14 cellular contexts compared by ENCODE assay signal in the genomic region with DNA sequence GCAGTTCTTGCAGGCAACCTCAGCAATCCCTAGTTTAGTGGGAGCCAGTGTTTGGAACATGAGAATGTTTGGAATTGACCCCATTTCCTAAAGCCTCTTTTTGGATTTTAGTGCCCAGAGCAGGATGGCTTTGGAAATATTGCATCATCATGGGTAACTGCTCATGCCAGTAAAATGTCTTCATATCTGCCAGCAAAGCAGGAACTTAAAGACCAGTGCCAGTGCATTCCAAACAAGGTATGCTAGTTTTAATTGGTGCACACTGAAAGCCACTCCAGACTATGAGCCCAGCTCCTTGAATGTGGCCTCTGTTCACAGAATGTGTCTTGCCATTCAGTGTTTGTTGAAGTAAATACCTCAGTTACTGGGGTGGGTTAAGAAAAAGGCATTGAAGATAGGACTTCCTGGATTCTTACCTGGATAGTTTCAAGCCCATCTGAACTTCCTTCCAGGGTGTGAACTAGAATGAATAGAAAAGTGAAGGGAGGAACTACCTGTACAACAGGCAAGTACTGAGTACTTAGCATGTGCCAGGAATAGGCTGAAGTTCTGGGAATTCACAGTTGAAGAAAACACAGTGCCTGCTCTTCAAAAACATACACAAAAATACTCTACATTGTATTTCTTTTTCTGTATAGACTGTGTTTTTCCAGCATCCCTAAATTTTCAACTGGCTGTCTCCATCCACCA.
DNase-seq lines count a peak whose midpoint lies in the region; ATAC-seq and TF ChIP-seq lines count a peak whose summit lies in the region.
"Had no signal": no experiment of that assay in that cellular context is flagged by ENCODE, and none has a peak within 500 bp of the region (broad histone marks: within the 10 kb centered on the region; RNA-seq: fewer than 3 reads in every experiment).

No MANE protein-coding gene starts in this region.

- H3K27me3 ChIP-seq in GM23248 (replicated peaks; ENCODE audit: insufficient read depth) (no peaks in the 10 kb centered on the region), cardiac muscle cell (no peaks in the 10 kb centered on the region)

- H2AFZ ChIP-seq in GM23248 (no peak overlapping the region), OCI-LY7 (ENCODE audit: low read length) (no peak overlapping the region)

- H4K20me1 ChIP-seq in GM23248 (ENCODE audit: insufficient read depth), result no peaks in the 10 kb centered on the region
- no peaks in the 10 kb centered on the region for H4K20me1 ChIP-seq in OCI-LY7 (ENCODE audit: insufficient read depth, low read length)

- intact Hi-C loops in OCI-LY7 (cut with micrococcal nuclease; ENCODE audit: unreplicated experiment), result no loop called here

- no peak overlapping the region for H3K4me3 ChIP-seq in GM23248
- H3K4me3 ChIP-seq in cardiac muscle cell, result no peak overlapping the region
- no peak overlapping the region for H3K4me3 ChIP-seq in retinal pigment epithelial cell (ENCODE audit: low read length)
- no peak overlapping the region for H3K4me3 ChIP-seq in OCI-LY7 (ENCODE audit: low read depth, low read length, poor library complexity, severe bottlenecking)
- H3K4me3 ChIP-seq: mucosa of descending colon had no signal

- H3K9ac ChIP-seq in GM23248, result no peak overlapping the region

- H3F3A ChIP-seq in GM23248 (ENCODE audit: insufficient read depth), result no peaks in the 10 kb centered on the region

- H3K79me2 ChIP-seq in GM23248 (ENCODE audit: insufficient read depth), result no peaks in the 10 kb centered on the region
- H3K79me2 ChIP-seq in OCI-LY7 (ENCODE audit: insufficient read depth, low read depth, low read length), result no peaks in the 10 kb centered on the region

- POLR2A ChIA-PET in OCI-LY7 (lab: Charles Lee), result no interaction called here

- DNase-seq in GM23248, result peak; percentile 53
- DNase-seq in astrocyte of the hippocampus (ENCODE audit: low read depth, low spot score), result peak; percentile 76
- peak; percentile 3 to 15 for DNase-seq in cardiac muscle cell (ENCODE audit: low read depth in 1 of 2, low spot score in 1 of 2)
- DNase-seq in retinal pigment epithelial cell (ENCODE audit: low read depth), result peak; percentile 75
- DNase-seq in OCI-LY7 (ENCODE audit: low spot score), result no peak
- DNase-seq in NCI-H226, result no peak
- no peak for DNase-seq in NCI-H2196 treated with DMSO at 0.1 percent for 48 hours (lab: John Stamatoyannopoulos, UW; ENCODE audit: unreplicated experiment)
- DNase-seq: activated CD4-positive, alpha-beta T cell treated with anti-CD3 and anti-CD28 coated beads for 1 hour; activated T-cell treated with anti-CD3 and anti-CD28 coated beads, Interleukin-2, amount 50 U/mL, for 4 hours; CD8-positive, alpha-beta memory T cell; Karpas-422; mucosa of descending colon; stimulated activated naive CD8-positive, alpha-beta T cell treated with anti-CD3 and anti-CD28 coated beads, Interleukin-15, amount 100 ng/mL, for 72 hours had no signal

- in situ Hi-C loops in GM23248 (cut with MboI), result no loop called here

- no peak overlapping the region for H3K4me2 ChIP-seq in GM23248 (ENCODE audit: unreplicated experiment)
- H3K4me2 ChIP-seq in OCI-LY7 (ENCODE audit: low read length), result no peak overlapping the region

- no peaks in the 10 kb centered on the region for H3K36me3 ChIP-seq in GM23248 (ENCODE audit: low read depth)
- no peaks in the 10 kb centered on the region for H3K36me3 ChIP-seq in cardiac muscle cell
- H3K36me3 ChIP-seq in OCI-LY7 (ENCODE audit: insufficient read depth, low read length), result no peaks in the 10 kb centered on the region

- ATAC-seq in GM18519 (IDR thresholded peaks at IDR 0.05; ENCODE audit: low FRiP score, unreplicated experiment), result no peak
- ATAC-seq: activated T-cell treated with anti-CD3 and anti-CD28 coated beads, Interleukin-2, amount 50 U/mL, for 4 hours; mucosa of descending colon; stimulated activated naive CD8-positive, alpha-beta T cell treated with anti-CD3 and anti-CD28 coated beads, Interleukin-15, amount 100 ng/mL, for 72 hours had no signal

- no peaks in the 10 kb centered on the region for H3K9me3 ChIP-seq in GM23248 (ENCODE audit: low read depth)
- no peaks in the 10 kb centered on the region for H3K9me3 ChIP-seq in cardiac muscle cell (ENCODE audit: low read depth)
- no peaks in the 10 kb centered on the region for H3K9me3 ChIP-seq in OCI-LY7 (ENCODE audit: low read length)
- H3K9me3 ChIP-seq: mucosa of descending colon had no signal

- no peak for TF ChIP-seq CTCF in cardiac muscle cell (IDR thresholded peaks at IDR 0.05; ENCODE audit: low read depth, low read length)
- TF ChIP-seq CTCF in retinal pigment epithelial cell (conservative IDR thresholded peaks at IDR 0.05; ENCODE audit: low read depth, low read length), result no peak
- TF ChIP-seq CTCF in OCI-LY7 (conservative IDR thresholded peaks at IDR 0.05; ENCODE audit: low read length), result no peak

- BruUV-seq in OCI-LY7 (replicated peaks; lab: Mats Ljungman, UMichigan), result no TSS peak

- peaks cover 8% of the 10 kb centered on the region; the same call in 1 of the 2 replicates for H3K4me1 ChIP-seq in GM23248 (ENCODE audit: insufficient read depth)
- H3K4me1 ChIP-seq in cardiac muscle cell (ENCODE audit: low read depth), result peaks cover 17% of the 10 kb centered on the region
- no peaks in the 10 kb centered on the region for H3K4me1 ChIP-seq in OCI-LY7 (ENCODE audit: insufficient read depth, low read length, poor library complexity, severe bottlenecking)

- H3K27ac ChIP-seq in GM23248, result no peak overlapping the region
- no peak overlapping the region for H3K27ac ChIP-seq in cardiac muscle cell
- no peak overlapping the region for H3K27ac ChIP-seq in OCI-LY7 (ENCODE audit: low read depth, low read length, poor library complexity, severe bottlenecking)

- CTCF ChIA-PET in OCI-LY7 (lab: Charles Lee; ENCODE audit: unreplicated experiment), result no interaction called here

- H3K9me2 ChIP-seq in GM23248 (ENCODE audit: insufficient read depth) (no peaks in the 10 kb centered on the region), OCI-LY7 (ENCODE audit: insufficient read depth, low read length) (no peaks in the 10 kb centered on the region)

Comparison
In these comparisons a context has a peak if more than half of its experiments do, and no peak if none do; other contexts are left out.
1. DNase-seq: peak in GM23248 (single experiment), astrocyte of the hippocampus (single experiment), cardiac muscle cell (2 of 2) and retinal pigment epithelial cell (single experiment); none in OCI-LY7 (single experiment), NCI-H226 (single experiment) and NCI-H2196 treated with DMSO at 0.1 percent for 48 hours (single experiment).